In genomic region chr7:123625254-123625653, GRCh38 we compare ENCODE assay signal across 13 cellular contexts. TPM values are rescaled to one million over a fixed set of nuclear protein-coding genes. Genes with fewer than 3 reads are reported as not detected.
"Had no signal": no experiment of that assay in that cellular context is flagged by ENCODE, and none has a peak within 500 bp of the region (broad histone marks: within the 10 kb centered on the region; RNA-seq: fewer than 3 reads in every experiment).

No MANE protein-coding gene starts in this region.

- H3K27me3 ChIP-seq: Peyer's patch, SJSA1 had no signal

- H3K27ac ChIP-seq: Peyer's patch, SJSA1 had no signal

- DNase-seq: NCI-H1048, NCI-H187 treated with DMSO at 0.1 percent for 48 hours, NCI-H2171, NCI-H446 treated with DMSO at 0.1 percent for 48 hours, NCI-H524 treated with DMSO at 0.1 percent for 48 hours, NCI-H774, SHP77 had no signal

- H3K4me1 ChIP-seq: Peyer's patch, SJSA1 had no signal

- H3K9me3 ChIP-seq: Peyer's patch, SJSA1 had no signal

- H3K4me3 ChIP-seq: Peyer's patch, SJSA1 had no signal

- H3K36me3 ChIP-seq: Peyer's patch, SJSA1 had no signal

RNA-seq across cellular contexts. Expression of gene ASB15, which starts 23.6 kb away (rescaled TPM):
- total RNA-seq: activated CD8-positive, alpha-beta T cell treated with anti-CD3 and anti-CD28 coated beads, Interleukin-2, amount 10 ng/mL, durations not matched to agents 7 days and 5 days; aorta; bronchial epithelial cell; Peyer's patch; WTC11 had no signal

RNA-seq across cellular contexts. Expression of gene LMOD2, which starts 30.4 kb away (rescaled TPM):
- total RNA-seq: activated CD8-positive, alpha-beta T cell treated with anti-CD3 and anti-CD28 coated beads, Interleukin-2, amount 10 ng/mL, durations not matched to agents 7 days and 5 days; aorta; bronchial epithelial cell; Peyer's patch; SJSA1; WTC11 had no signal
